ENCODE assay signal across 1 cellular context in the genomic region with DNA sequence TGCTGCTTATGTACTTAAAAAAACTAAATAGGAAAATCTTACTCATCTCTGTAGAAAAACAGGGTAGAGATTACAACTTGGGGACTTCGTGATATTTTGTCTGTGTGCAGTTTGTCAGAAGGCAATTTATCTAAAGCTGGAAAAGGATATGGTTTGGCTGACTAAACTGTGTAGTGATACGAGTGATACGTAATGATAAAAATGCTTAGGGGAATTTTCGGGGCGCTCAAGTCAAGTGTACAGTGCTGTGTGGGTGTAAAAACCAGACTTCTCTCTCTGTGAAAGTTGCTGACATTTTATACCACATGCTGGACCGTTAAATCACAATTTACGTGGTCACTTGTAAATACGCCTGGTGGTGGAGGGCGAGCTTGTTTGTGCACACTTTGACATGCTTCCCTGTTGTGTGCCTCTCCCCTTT.
TF ChIP-seq lines count a peak whose summit lies in the region.

No MANE protein-coding gene starts in this region.

TF ChIP-seq in HepG2, 621 proteins besides CTCF, POLR2A, EP300 and RAD21 (continued from another document):
- TF ChIP-seq, protein P1, sequence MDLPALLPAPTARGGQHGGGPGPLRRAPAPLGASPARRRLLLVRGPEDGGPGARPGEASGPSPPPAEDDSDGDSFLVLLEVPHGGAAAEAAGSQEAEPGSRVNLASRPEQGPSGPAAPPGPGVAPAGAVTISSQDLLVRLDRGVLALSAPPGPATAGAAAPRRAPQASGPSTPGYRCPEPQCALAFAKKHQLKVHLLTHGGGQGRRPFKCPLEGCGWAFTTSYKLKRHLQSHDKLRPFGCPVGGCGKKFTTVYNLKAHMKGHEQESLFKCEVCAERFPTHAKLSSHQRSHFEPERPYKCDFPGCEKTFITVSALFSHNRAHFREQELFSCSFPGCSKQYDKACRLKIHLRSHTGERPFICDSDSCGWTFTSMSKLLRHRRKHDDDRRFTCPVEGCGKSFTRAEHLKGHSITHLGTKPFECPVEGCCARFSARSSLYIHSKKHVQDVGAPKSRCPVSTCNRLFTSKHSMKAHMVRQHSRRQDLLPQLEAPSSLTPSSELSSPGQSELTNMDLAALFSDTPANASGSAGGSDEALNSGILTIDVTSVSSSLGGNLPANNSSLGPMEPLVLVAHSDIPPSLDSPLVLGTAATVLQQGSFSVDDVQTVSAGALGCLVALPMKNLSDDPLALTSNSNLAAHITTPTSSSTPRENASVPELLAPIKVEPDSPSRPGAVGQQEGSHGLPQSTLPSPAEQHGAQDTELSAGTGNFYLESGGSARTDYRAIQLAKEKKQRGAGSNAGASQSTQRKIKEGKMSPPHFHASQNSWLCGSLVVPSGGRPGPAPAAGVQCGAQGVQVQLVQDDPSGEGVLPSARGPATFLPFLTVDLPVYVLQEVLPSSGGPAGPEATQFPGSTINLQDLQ (CRISPR knock-in tag; IDR thresholded peaks at IDR 0.05): no peak
